Comparison of ENCODE assay signal across 21 cellular contexts in the genomic region with DNA sequence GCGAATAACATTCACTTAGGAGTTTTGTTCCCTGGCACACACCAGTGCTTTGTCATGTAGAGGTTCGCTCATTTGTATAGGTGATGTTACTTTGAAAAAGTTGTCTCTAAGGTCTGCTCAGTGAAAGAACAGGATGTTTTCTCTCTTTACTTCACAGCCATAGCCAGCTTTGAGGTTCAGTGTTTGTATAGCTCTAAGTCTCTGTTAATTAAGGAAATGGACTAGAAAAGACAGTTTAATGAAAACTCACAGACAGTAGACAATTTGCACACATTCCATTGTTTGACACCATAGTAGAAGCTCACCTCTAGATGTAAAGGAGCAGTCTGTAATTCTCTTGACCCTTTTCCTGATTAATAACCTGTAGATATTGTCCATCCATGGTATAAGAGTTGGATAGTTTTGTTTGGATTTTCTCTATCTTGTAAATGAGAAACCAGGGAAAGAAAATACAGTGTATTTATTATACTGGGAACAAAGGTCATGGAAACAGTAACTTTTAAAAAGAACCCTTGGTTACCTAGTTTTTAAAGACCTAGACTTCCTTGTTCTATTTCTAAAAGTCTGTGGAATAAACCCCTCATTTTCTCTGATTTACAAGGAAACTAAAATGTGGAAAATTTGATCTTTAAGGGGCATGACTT. TPM values are rescaled to one million over a fixed set of nuclear protein-coding genes. Genes with fewer than 3 reads are reported as not detected.
DNase-seq lines count a peak whose midpoint lies in the region; ATAC-seq, FAIRE-seq and TF ChIP-seq lines count a peak whose summit lies in the region.
"Had no signal": no experiment of that assay in that cellular context is flagged by ENCODE, and none has a peak within 500 bp of the region (broad histone marks: within the 10 kb centered on the region; RNA-seq: fewer than 3 reads in every experiment).

No MANE protein-coding gene starts in this region.

- H3K27me3 Mint-ChIP-seq in CD4-positive, alpha-beta memory T cell, result no peaks in the 10 kb centered on the region
- H3K27me3 Mint-ChIP-seq: brain; dendritic cell treated with granulocyte-macrophage colony-stimulating factor and Interleukin-4, amounts not matched to agents 40 ng/mL and 50 ng/mL, for 4 days had no signal

- no peak overlapping the region for H3K4me3 ChIP-seq in CD4-positive, alpha-beta memory T cell (ENCODE audit: low read length in 2 of 2)
- H3K4me3 ChIP-seq in Peyer's patch, result peak overlapping the region in 2 of 4 donors; percentile 4 to 11
- 0 out of 2 replicates have a peak overlapping the region, but pooled peaks have one; percentile 13 for H3K4me3 ChIP-seq in iPS-20b (ENCODE audit: low read length)
- H3K4me3 ChIP-seq in pancreas, result no peak overlapping the region
- H3K4me3 ChIP-seq in lower lobe of right lung, result no peak overlapping the region
- H3K4me3 ChIP-seq: esophagus muscularis mucosa, K562 had no signal

- no peak for FAIRE-seq in pancreas (lab: Jason Lieb, UNC)
- FAIRE-seq: K562 had no signal

- TF ChIP-seq POLR2A in Peyer's patch (IDR thresholded peaks at IDR 0.05), result no peak

- no peak for DNase-seq in CD4-positive, alpha-beta memory T cell
- DNase-seq in Peyer's patch, result no peak
- no peak for DNase-seq in pancreas
- DNase-seq in lower lobe of right lung, result no peak
- no peak for DNase-seq in epidermal melanocyte (ENCODE audit: insufficient read length, low spot score)
- DNase-seq: activated CD4-positive, CD25-positive, alpha-beta regulatory T cell treated with anti-CD3 and anti-CD28 coated beads, Interleukin-2, amount 50 U/mL, for 72 hours; activated naive CD4-positive, alpha-beta T cell; AML-193; GF-D8; islet precursor cell; midbrain; NCI-H2029; occipital lobe; stimulated activated CD4-positive, alpha-beta T cell treated with anti-CD3 and anti-CD28 coated beads, Interleukin-2, amount 100 ng/mL, for 48 hours had no signal

- no peak overlapping the region for H3K9ac ChIP-seq in iPS-20b (ENCODE audit: low read depth, low read length)

- no peaks in the 10 kb centered on the region for H3K9me3 ChIP-seq in CD4-positive, alpha-beta memory T cell (ENCODE audit: control insufficient read depth in 1 of 2, low read length in 2 of 2)
- H3K9me3 ChIP-seq in Peyer's patch, result no peaks in the 10 kb centered on the region
- H3K9me3 ChIP-seq in iPS-20b (ENCODE audit: insufficient read depth, low read depth, low read length), result no peaks in the 10 kb centered on the region
- H3K9me3 ChIP-seq in pancreas, result no peaks in the 10 kb centered on the region
- no peaks in the 10 kb centered on the region for H3K9me3 ChIP-seq in lower lobe of right lung
- H3K9me3 ChIP-seq: esophagus muscularis mucosa had no signal

- no peaks in the 10 kb centered on the region for H3K27me3 ChIP-seq in CD4-positive, alpha-beta memory T cell (ENCODE audit: insufficient read depth, low read length)
- H3K27me3 ChIP-seq in Peyer's patch, result no peaks in the 10 kb centered on the region
- no peaks in the 10 kb centered on the region for H3K27me3 ChIP-seq in iPS-20b (ENCODE audit: insufficient read depth, low read length)
- H3K27me3 ChIP-seq in pancreas, result no peaks in the 10 kb centered on the region
- H3K27me3 ChIP-seq in lower lobe of right lung (ENCODE audit: low read depth), result no peaks in the 10 kb centered on the region
- H3K27me3 ChIP-seq: esophagus muscularis mucosa had no signal

- POLR2A ChIA-PET in CD4-positive, alpha-beta memory T cell (lab: Charles Lee; ENCODE audit: partially characterized antibody), result interaction anchor here (1.0 to 2.2 kb wide), 4 partner anchors 11 to 51 kb away, joined by 3 to 17 read pairs (median 4); a partner anchor contains a TSS

- no peak for TF ChIP-seq CTCF in Peyer's patch (IDR thresholded peaks at IDR 0.05)
- no peak for TF ChIP-seq CTCF in pancreas (IDR thresholded peaks at IDR 0.05)
- TF ChIP-seq CTCF in lower lobe of right lung (IDR thresholded peaks at IDR 0.05), result no peak

- H3K27ac Mint-ChIP-seq in CD4-positive, alpha-beta memory T cell, result peak overlapping the region; percentile 33 to 85 (median 74)

- CTCF ChIA-PET in CD4-positive, alpha-beta memory T cell (lab: Charles Lee; ENCODE audit: partially characterized antibody), result interaction anchor here (1.3 to 2.7 kb wide), 3 partner anchors 10 to 51 kb away, joined by 5 to 13 read pairs (median 6); a partner anchor contains a TSS

- H3K27ac ChIP-seq in CD4-positive, alpha-beta memory T cell (ENCODE audit: low read depth, low read length), result no peak overlapping the region
- H3K27ac ChIP-seq in Peyer's patch (peak overlapping the region in 3 of 4 donors; percentile 54 to 83 (median 69)), iPS-20b (ENCODE audit: low read length) (no peak overlapping the region), pancreas (peak overlapping the region; percentile 13 to 80 (median 42)), lower lobe of right lung (no peak overlapping the region)

- H3K4me1 ChIP-seq in CD4-positive, alpha-beta memory T cell (ENCODE audit: insufficient read depth, low read length), result peaks cover 47% of the 10 kb centered on the region
- H3K4me1 ChIP-seq in Peyer's patch (peaks cover 0 to 76% (median 6%) of the 10 kb centered on the region in 4 donors), iPS-20b (ENCODE audit: insufficient read depth, low read length) (peaks cover 22% of the 10 kb centered on the region), pancreas (peaks cover 37 to 65% (median 53%) of the 10 kb centered on the region in 3 donors), lower lobe of right lung (peaks cover 62% of the 10 kb centered on the region)

- no peaks in the 10 kb centered on the region for H3K9me3 Mint-ChIP-seq in CD4-positive, alpha-beta memory T cell
- H3K9me3 Mint-ChIP-seq: dendritic cell treated with granulocyte-macrophage colony-stimulating factor and Interleukin-4, amounts not matched to agents 40 ng/mL and 50 ng/mL, for 4 days had no signal

- ATAC-seq in pancreas, result peak; percentile 31 to 50 (median 40)
- no peak for ATAC-seq in GM19452 (IDR thresholded peaks at IDR 0.05; ENCODE audit: unreplicated experiment)
- ATAC-seq in lower lobe of right lung, result no peak
- no peak for ATAC-seq in HG03045 (IDR thresholded peaks at IDR 0.05; ENCODE audit: unreplicated experiment)

- no peaks in the 10 kb centered on the region for H3K36me3 ChIP-seq in CD4-positive, alpha-beta memory T cell (ENCODE audit: insufficient read depth, low read length)
- no peaks in the 10 kb centered on the region for H3K36me3 ChIP-seq in Peyer's patch
- H3K36me3 ChIP-seq in iPS-20b (ENCODE audit: insufficient read depth, low read depth, low read length), result no peaks in the 10 kb centered on the region
- H3K36me3 ChIP-seq in pancreas, result no peaks in the 10 kb centered on the region
- no peaks in the 10 kb centered on the region for H3K36me3 ChIP-seq in lower lobe of right lung
- H3K36me3 ChIP-seq: esophagus muscularis mucosa had no signal

- H3K36me3 Mint-ChIP-seq in CD4-positive, alpha-beta memory T cell, result no peaks in the 10 kb centered on the region
- H3K36me3 Mint-ChIP-seq: brain had no signal

- H3K4me1 Mint-ChIP-seq in CD4-positive, alpha-beta memory T cell, result peaks cover 48 to 75% (median 59%) of the 10 kb centered on the region in 4 donors

- WGBS in pancreas, 2 donors, result 34 to 37% methylated on average over 2 of the region's 2 CpGs

- peak overlapping the region in 6 of 8 donors; percentile 46 to 84 (median 62) for H3K4me3 Mint-ChIP-seq in CD4-positive, alpha-beta memory T cell
- H3K4me3 Mint-ChIP-seq: brain; dendritic cell treated with granulocyte-macrophage colony-stimulating factor and Interleukin-4, amounts not matched to agents 40 ng/mL and 50 ng/mL, for 4 days had no signal

- intact Hi-C loops in CD4-positive, alpha-beta memory T cell (cut with micrococcal nuclease), result loop anchor here (2.0 kb wide), 2 partner anchors 43 to 49 kb away; no protein-coding TSS in a partner anchor
- intact Hi-C loops in pancreas (cut with DNase I) (no loop called here), lower lobe of right lung (cut with DNase I) (no loop called here)

RNA-seq across cellular contexts. Expression of a gene that starts 50.4 kb away (rescaled TPM):
- 10 to 100 TPM; 39.2 to 41.3 TPM for total RNA-seq in CD4-positive, alpha-beta memory T cell
- 1 to 10 TPM; 1.9 to 5.6 TPM for polyA plus RNA-seq in CD4-positive, alpha-beta memory T cell
- 100 to 1,000 TPM in 1 of 4 donors, 10 to 100 TPM in 3; 69.0 to 109 (median 89.5) TPM for total RNA-seq in Peyer's patch
- total RNA-seq in pancreas, result 10 to 100 TPM; 14.7 to 27.6 (median 19.2) TPM
- polyA plus RNA-seq in pancreas, result 10 to 100 TPM; 20.1 to 31.3 TPM
- total RNA-seq in lower lobe of right lung, result 49.2 TPM

Comparison
In these comparisons a context has a peak if more than half of its experiments do, and no peak if none do; other contexts are left out.
1. H3K27ac ChIP-seq: peak in Peyer's patch (3 of 4) and pancreas (4 of 4); none in CD4-positive, alpha-beta memory T cell (single experiment), iPS-20b (single experiment) and lower lobe of right lung (single experiment).
2. ATAC-seq: peak in pancreas (4 of 4); none in GM19452 (single experiment), lower lobe of right lung (0 of 2) and HG03045 (single experiment).